Comparison of ENCODE assay signal across 9 cellular contexts in genomic region chr4:122576261-122577188, GRCh38. TPM values are rescaled to one million over a fixed set of nuclear protein-coding genes. Genes with fewer than 3 reads are reported as not detected.
DNase-seq lines count a peak whose midpoint lies in the region; ATAC-seq and TF ChIP-seq lines count a peak whose summit lies in the region.
"Had no signal": no experiment of that assay in that cellular context is flagged by ENCODE, and none has a peak within 500 bp of the region (broad histone marks: within the 10 kb centered on the region; RNA-seq: fewer than 3 reads in every experiment).

No MANE protein-coding gene starts in this region.

- no peak overlapping the region for H3K27ac Mint-ChIP-seq in chondrocyte (ENCODE audit: unreplicated experiment)
- H3K27ac Mint-ChIP-seq: IgD-negative memory B cell had no signal

- TF ChIP-seq CTCF in GM10248 (IDR thresholded peaks at IDR 0.05; ENCODE audit: control extremely low read depth, extremely low read depth, low read depth, missing control alignments) (peak; percentile 60), Panc1 (IDR thresholded peaks at IDR 0.05) (peak; percentile 53; the same call in 1 of the 2 replicates), chondrocyte (IDR thresholded peaks at IDR 0.05) (peak; percentile 82)

- no peak overlapping the region for H3K4ac ChIP-seq in mesendoderm (ENCODE audit: low read depth, low read length)

- in situ Hi-C loops in Panc1 (cut with HindIII; ENCODE audit: low pct_unique_long_range_greater_than_20kb, low sequenced_read_pairs), result no loop called here

- H4K5ac ChIP-seq in mesendoderm (ENCODE audit: low read length), result no peak overlapping the region

- no peak overlapping the region for H3K18ac ChIP-seq in mesendoderm (ENCODE audit: low read length)

- H3K36me3 ChIP-seq in Panc1 (ENCODE audit: control insufficient read depth, insufficient read depth, low read length) (no peaks in the 10 kb centered on the region), mesendoderm (ENCODE audit: control insufficient read depth, insufficient read depth, low read length) (no peaks in the 10 kb centered on the region)

- no peaks in the 10 kb centered on the region for H3K4me1 ChIP-seq in Panc1 (ENCODE audit: control insufficient read depth, insufficient read depth, low read length)
- no peaks in the 10 kb centered on the region for H3K4me1 ChIP-seq in mesendoderm (ENCODE audit: control insufficient read depth, low read depth, low read length)

- H3K56ac ChIP-seq in mesendoderm (ENCODE audit: low read length), result no peak overlapping the region

- no peak overlapping the region for H3K4me3 ChIP-seq in Panc1 (ENCODE audit: low read depth in 2 of 2, low read length in 2 of 2)
- H3K4me3 ChIP-seq in mesendoderm (ENCODE audit: low read length), result no peak overlapping the region

- H3K9ac ChIP-seq in mesendoderm (ENCODE audit: low read length), result no peak overlapping the region

- no peak overlapping the region for H2AK5ac ChIP-seq in mesendoderm (ENCODE audit: low read length)

- no peak overlapping the region for H3K23ac ChIP-seq in mesendoderm (ENCODE audit: low read length)

- H3K4me3 Mint-ChIP-seq in chondrocyte (ENCODE audit: unreplicated experiment), result no peak overlapping the region
- H3K4me3 Mint-ChIP-seq: IgD-negative memory B cell had no signal

- CTCF ChIA-PET in GM10248 (lab: Yijun Ruan, JAX), result interaction anchor here (0.6 to 5.0 kb wide), 27 partner anchors 9 to 1206 kb away, joined by 3 to 80 read pairs (median 5); partner anchors contain the start of gene TRPC3
- CTCF ChIA-PET in Panc1 (lab: Charles Lee), result no interaction called here

- no peak overlapping the region for H4K8ac ChIP-seq in mesendoderm (ENCODE audit: low read depth, low read length)

- H3K27me3 Mint-ChIP-seq in chondrocyte (ENCODE audit: low read depth), result peaks cover 13% of the 10 kb centered on the region

- no peak overlapping the region for H2BK15ac ChIP-seq in mesendoderm (replicated peaks; ENCODE audit: low read depth)

- peaks cover 3% of the 10 kb centered on the region for H3K9me3 Mint-ChIP-seq in chondrocyte (ENCODE audit: low read depth)

- intact Hi-C loops in Panc1 (cut with micrococcal nuclease; ENCODE audit: unreplicated experiment), result loop anchor here (5.0 kb wide), 2 partner anchors 264 to 674 kb away; no protein-coding TSS in a partner anchor

- WGBS in mesendoderm (ENCODE audit: extremely low coverage, insufficient coverage, low lambda C conversion rate), result no CpG with 5 or more reads among the region's 5 CpGs

- no peak overlapping the region for H2BK120ac ChIP-seq in mesendoderm (ENCODE audit: low read depth, low read length)

- peak; percentile 43 for ATAC-seq in HG03469 (IDR thresholded peaks at IDR 0.05; ENCODE audit: unreplicated experiment)
- ATAC-seq in Panc1, result peak; percentile 80
- ATAC-seq in HG03457 (IDR thresholded peaks at IDR 0.05; ENCODE audit: unreplicated experiment), result no peak

- H3K36me3 Mint-ChIP-seq in chondrocyte (ENCODE audit: low read depth), result no peaks in the 10 kb centered on the region
- H3K36me3 Mint-ChIP-seq: IgD-negative memory B cell had no signal

- H3K79me1 ChIP-seq in mesendoderm (ENCODE audit: low read length), result no peaks in the 10 kb centered on the region

- POLR2A ChIA-PET in GM10248 (lab: Yijun Ruan, JAX), result no interaction called here
- POLR2A ChIA-PET in Panc1 (lab: Charles Lee), result no interaction called here

- H3K27me3 ChIP-seq in Panc1 (ENCODE audit: control insufficient read depth, insufficient read depth, low read length) (no peaks in the 10 kb centered on the region), mesendoderm (ENCODE audit: insufficient read depth, low read length, poor library complexity) (no peaks in the 10 kb centered on the region)

- H3K4me2 ChIP-seq in mesendoderm (ENCODE audit: low read length), result no peak overlapping the region

- no peak overlapping the region for H3K27ac ChIP-seq in Panc1 (ENCODE audit: low read length)
- H3K27ac ChIP-seq in mesendoderm (ENCODE audit: low read depth, low read length), result no peak overlapping the region

- H3K79me2 ChIP-seq in mesendoderm (ENCODE audit: control insufficient read depth, insufficient read depth, low read length), result no peaks in the 10 kb centered on the region

- H3K4me1 Mint-ChIP-seq in chondrocyte (ENCODE audit: low read depth), result no peaks in the 10 kb centered on the region

- no TSS peak for BruUV-seq in Panc1 (replicated peaks; lab: Mats Ljungman, UMichigan)

- no peak overlapping the region for H2BK5ac ChIP-seq in mesendoderm (ENCODE audit: low read length)

- DNase-seq in AG08395 (ENCODE audit: low spot score) (peak; percentile 59), GM10248 (ENCODE audit: extremely low spot score) (peak; percentile 48), Panc1 (ENCODE audit: low read depth, low spot score) (no peak), chondrocyte (ENCODE audit: low spot score) (no peak), mesendoderm (peak; percentile 60), cortex of kidney (lab: John Stamatoyannopoulos, UW) (no peak)

- H3K9me3 ChIP-seq in Panc1 (ENCODE audit: control insufficient read depth, insufficient read depth, low read depth, low read length), result no peaks in the 10 kb centered on the region

RNA-seq across cellular contexts. Expression of gene IL21, which starts 44.3 kb away (rescaled TPM):
- total RNA-seq in Panc1 (2021; ENCODE audit: unreplicated experiment) (not detected), chondrocyte (not detected in 3 replicates)
- polyA plus RNA-seq in Panc1 (2012; ENCODE audit: insufficient read length), result not detected
- not detected for polyA plus RNA-seq in mesendoderm (2013, experiment 1 of 2)
- polyA plus RNA-seq in mesendoderm (2013, experiment 2 of 2), result not detected
- polyA plus RNA-seq: IgD-negative memory B cell had no signal

Comparison
In these comparisons a context has a peak if more than half of its experiments do, and no peak if none do; other contexts are left out.
1. DNase-seq: peak in AG08395 (single experiment), GM10248 (single experiment) and mesendoderm (single experiment); none in Panc1 (single experiment), chondrocyte (single experiment) and cortex of kidney (single experiment).
2. Peak in every context shown above with its lines, with median percentiles within 50 percentile points of each other: CTCF ChIP-seq.